Comparison of ENCODE assay signal across 29 cellular contexts in genomic region chr11:110044226-110044968, GRCh38. TPM values are rescaled to one million over a fixed set of nuclear protein-coding genes. Genes with fewer than 3 reads are reported as not detected.
"Had no signal": no experiment of that assay in that cellular context is flagged by ENCODE, and none has a peak within 500 bp of the region (broad histone marks: within the 10 kb centered on the region; RNA-seq: fewer than 3 reads in every experiment).

No MANE protein-coding gene starts in this region.

- H3K27ac ChIP-seq: brain microvascular endothelial cell, KMS-11, SJSA1 had no signal

- H3K4me2 ChIP-seq: KMS-11 had no signal

- H3K9me3 ChIP-seq: MG63, SJSA1 had no signal

- H3K36me3 ChIP-seq: brain microvascular endothelial cell, MG63, SJSA1 had no signal

- H3K27ac Mint-ChIP-seq: activated B cell treated with CpG ODN at 0.5 μM for 24 hours; activated CD4-positive, alpha-beta T cell treated with anti-CD3 and anti-CD28 coated beads, Interleukin-2, amount 10 ng/mL, durations not matched to agents 24 days and 14 days; activated naive CD4-positive, alpha-beta T cell treated with anti-CD3 and anti-CD28 coated beads for 36 hours; activated naive CD8-positive, alpha-beta T cell; activated T-helper 17 cell treated with anti-CD3 and anti-CD28 coated beads, Interleukin-2, amount 50 U/mL, for 72 hours; T-helper 1 cell treated with Interleukin-12 subunit alpha and Interleukin-12 subunit beta and Interleukin-4 antibody, amounts not matched to agents 30 μg/mL and 1 μg/mL, for 36 hours had no signal

- ATAC-seq: activated T-helper 17 cell treated with anti-CD3 and anti-CD28 coated beads, Interleukin-2, amount 50 U/mL, for 72 hours; PC-3; SK-N-SH treated with all-trans-retinoic acid at 6 μM for 48 hours had no signal

- H3K4me1 ChIP-seq: SJSA1 had no signal

- FAIRE-seq: RCC 7860, TTC549 had no signal

- H3K9me3 Mint-ChIP-seq: activated B cell treated with CpG ODN at 0.5 μM for 24 hours; activated CD4-positive, alpha-beta T cell treated with anti-CD3 and anti-CD28 coated beads, Interleukin-2, amount 10 ng/mL, durations not matched to agents 24 days and 14 days; activated naive CD4-positive, alpha-beta T cell treated with anti-CD3 and anti-CD28 coated beads for 36 hours; T-helper 1 cell treated with Interleukin-12 subunit alpha and Interleukin-12 subunit beta and Interleukin-4 antibody, amounts not matched to agents 30 μg/mL and 1 μg/mL, for 36 hours had no signal

- H3K4me3 ChIP-seq: MG63, SJSA1 had no signal

- H3K27me3 ChIP-seq: brain microvascular endothelial cell, MG63, SJSA1 had no signal

- H3K4me1 Mint-ChIP-seq: activated B cell treated with CpG ODN at 0.5 μM for 24 hours; activated CD4-positive, alpha-beta T cell treated with anti-CD3 and anti-CD28 coated beads, Interleukin-2, amount 10 ng/mL, durations not matched to agents 24 days and 14 days; activated T-helper 17 cell treated with anti-CD3 and anti-CD28 coated beads, Interleukin-2, amount 50 U/mL, for 72 hours had no signal

- H3K9ac ChIP-seq: KMS-11 had no signal

- H3K36me3 Mint-ChIP-seq: activated naive CD8-positive, alpha-beta T cell had no signal

- DNase-seq: activated B cell treated with CpG ODN at 0.5 μM for 24 hours; activated CD4-positive, alpha-beta T cell treated with anti-CD3 and anti-CD28 coated beads for 1 hour; activated CD4-positive, alpha-beta T cell treated with anti-CD3 and anti-CD28 coated beads, Interleukin-2, amount 50 U/mL, for 48 hours; activated gamma-delta T cell; activated naive CD4-positive, alpha-beta T cell treated with anti-CD3 and anti-CD28 coated beads for 36 hours; activated T-cell treated with anti-CD3 and anti-CD28 coated beads for 4 hours; activated T-cell treated with anti-CD3 and anti-CD28 coated beads, Interleukin-2, amount 50 U/mL, for 48 hours; brain microvascular endothelial cell; cerebellar nuclear complex; MG63; MV-4-11; NCI-H1105 treated with DMSO at 0.1 percent for 48 hours; NCI-H1436 treated with DMSO at 0.1 percent for 48 hours; NCI-H187; NCI-H2081; NCI-H446; NCI-H524; PC-3; SHP77; T-helper 9 cell had no signal

- H3K4me3 Mint-ChIP-seq: activated B cell treated with CpG ODN at 0.5 μM for 24 hours; activated CD4-positive, alpha-beta T cell treated with anti-CD3 and anti-CD28 coated beads, Interleukin-2, amount 10 ng/mL, durations not matched to agents 24 days and 14 days; activated naive CD4-positive, alpha-beta T cell treated with anti-CD3 and anti-CD28 coated beads for 36 hours; activated naive CD8-positive, alpha-beta T cell; activated T-helper 17 cell treated with anti-CD3 and anti-CD28 coated beads, Interleukin-2, amount 50 U/mL, for 72 hours; T-helper 1 cell treated with Interleukin-12 subunit alpha and Interleukin-12 subunit beta and Interleukin-4 antibody, amounts not matched to agents 30 μg/mL and 1 μg/mL, for 36 hours had no signal

RNA-seq across cellular contexts. Expression of gene ZC3H12C, which starts 48.8 kb away (rescaled TPM):
- total RNA-seq: activated naive CD4-positive, alpha-beta T cell treated with anti-CD3 and anti-CD28 coated beads for 36 hours had no signal
